Comparison of ENCODE assay signal across 8 cellular contexts in genomic region chr5:69042500-69042899, GRCh38. TPM values are rescaled to one million over a fixed set of nuclear protein-coding genes. Genes with fewer than 3 reads are reported as not detected.
A peak's percentile ranks its signal among the peaks of the same experiment; 100 is the strongest.
DNase-seq lines count a peak whose midpoint lies in the region; ATAC-seq and TF ChIP-seq lines count a peak whose summit lies in the region.

No MANE protein-coding gene starts in this region.

- no peaks in the 10 kb centered on the region for H3K27me3 ChIP-seq in DOHH2 (ENCODE audit: control insufficient read depth, low read length)
- no peaks in the 10 kb centered on the region for H3K27me3 ChIP-seq in Panc1 (ENCODE audit: control insufficient read depth, insufficient read depth, low read length)

- H3K9me2 ChIP-seq in DOHH2 (replicated peaks; ENCODE audit: control insufficient read depth, low read length): no peaks in the 10 kb centered on the region

- H3K36me3 Mint-ChIP-seq in naive B cell: no peaks in the 10 kb centered on the region
- H3K36me3 Mint-ChIP-seq in HFFc6 (ENCODE audit: low read depth): no peaks in the 10 kb centered on the region

- H3K79me2 ChIP-seq in DOHH2 (ENCODE audit: control insufficient read depth, low read length): no peaks in the 10 kb centered on the region

- H3K9me3 ChIP-seq in DOHH2 (ENCODE audit: control insufficient read depth, insufficient read depth, low read length): no peaks in the 10 kb centered on the region
- H3K9me3 ChIP-seq in Panc1 (ENCODE audit: control insufficient read depth, insufficient read depth, low read depth, low read length): no peaks in the 10 kb centered on the region

- no peaks in the 10 kb centered on the region for H3K36me3 ChIP-seq in DOHH2 (ENCODE audit: control insufficient read depth, low read length)
- H3K36me3 ChIP-seq in Panc1 (ENCODE audit: control insufficient read depth, insufficient read depth, low read length): no peaks in the 10 kb centered on the region

- in situ Hi-C loops in Panc1 (cut with HindIII; ENCODE audit: low pct_unique_long_range_greater_than_20kb, low sequenced_read_pairs): no loop called here

- H3K4me2 ChIP-seq in DOHH2 (ENCODE audit: low read length): peak overlapping the region; percentile 78; the same call in 1 of the 2 replicates

- H4K20me1 ChIP-seq in DOHH2 (ENCODE audit: control insufficient read depth, insufficient read depth, low read depth, low read length): no peaks in the 10 kb centered on the region

- peak overlapping the region in 3 of 8 donors; percentile 55 to 85 (median 80) for H3K4me3 Mint-ChIP-seq in naive B cell
- H3K4me3 Mint-ChIP-seq in HFFc6: no peak overlapping the region; the same call in 1 of the 2 replicates

- H3K27ac Mint-ChIP-seq in naive B cell: peak overlapping the region in 3 of 6 donors; percentile 29 to 87 (median 84)
- no peak overlapping the region for H3K27ac Mint-ChIP-seq in HFFc6

- peak overlapping the region; percentile 71; the same call in 1 of the 2 replicates for H3K4me3 ChIP-seq in DOHH2 (ENCODE audit: low read length)
- no peak overlapping the region for H3K4me3 ChIP-seq in Panc1 (ENCODE audit: low read depth in 2 of 2, low read length in 2 of 2)

- peaks cover 0 to 5% (median 4%) of the 10 kb centered on the region in 3 donors for H3K4me1 Mint-ChIP-seq in naive B cell
- H3K4me1 Mint-ChIP-seq in HFFc6 (ENCODE audit: low read depth): peaks cover 17% of the 10 kb centered on the region

- no peak for TF ChIP-seq CTCF in DOHH2 (IDR thresholded peaks at IDR 0.05; ENCODE audit: low read depth, low read length, poor library complexity, severe bottlenecking)
- TF ChIP-seq CTCF in Panc1 (IDR thresholded peaks at IDR 0.05): no peak
- no peak for TF ChIP-seq CTCF in HFFc6 (IDR thresholded peaks at IDR 0.05)

- H3F3A ChIP-seq in DOHH2 (ENCODE audit: control insufficient read depth, insufficient read depth): no peaks in the 10 kb centered on the region

- H3K9me3 Mint-ChIP-seq in naive B cell: no peaks in the 10 kb centered on the region
- no peaks in the 10 kb centered on the region for H3K9me3 Mint-ChIP-seq in HFFc6

- DNase-seq in Panc1 (ENCODE audit: low read depth, low spot score) (no peak), naive B cell (no peak), HFFc6 (no peak), AG08396 (ENCODE audit: low spot score) (no peak), NCI-H2081 treated with DMSO at 0.1 percent for 48 hours (lab: John Stamatoyannopoulos, UW) (no peak), HuH-7.5 (ENCODE audit: low spot score) (no peak)

- peak; percentile 27 for ATAC-seq in GM21723 (IDR thresholded peaks at IDR 0.05; ENCODE audit: unreplicated experiment)
- peak; percentile 55; the same call in 1 of the 2 replicates for ATAC-seq in Panc1
- peak; percentile 15 to 18 for ATAC-seq in naive B cell (ENCODE audit: low read depth in 2 of 2)

- intact Hi-C loops in Panc1 (cut with micrococcal nuclease; ENCODE audit: unreplicated experiment): loop anchor here (10.0 kb wide), 1 partner anchor 52 kb away; the partner anchor contains the start of gene SLC30A5

- peaks cover 9% of the 10 kb centered on the region for H3K4me1 ChIP-seq in DOHH2 (ENCODE audit: control insufficient read depth, low read length)
- peaks cover 4% of the 10 kb centered on the region; the same call in 1 of the 2 replicates for H3K4me1 ChIP-seq in Panc1 (ENCODE audit: control insufficient read depth, insufficient read depth, low read length)

- BruUV-seq in Panc1 (replicated peaks; lab: Mats Ljungman, UMichigan): no TSS peak

- no peak overlapping the region for H3K27ac ChIP-seq in DOHH2 (ENCODE audit: low read depth, low read length)
- H3K27ac ChIP-seq in Panc1 (ENCODE audit: low read length): no peak overlapping the region

- POLR2A ChIA-PET in Panc1 (lab: Charles Lee): no interaction called here

- CTCF ChIA-PET in Panc1 (lab: Charles Lee): interaction anchor here (0.7 to 0.9 kb wide), 2 partner anchors 51 to 292 kb away, joined by 3 read pairs; partner anchors contain the start of gene SLC30A5

- H3K27me3 Mint-ChIP-seq in naive B cell: no peaks in the 10 kb centered on the region
- H3K27me3 Mint-ChIP-seq in HFFc6 (ENCODE audit: insufficient read depth): peaks cover 4% of the 10 kb centered on the region; the same call in 1 of the 2 replicates

RNA-seq across cellular contexts. Expression of gene SLC30A5, which starts 51.3 kb away (rescaled TPM):
- total RNA-seq in Panc1 (2021; ENCODE audit: unreplicated experiment): 61.3 TPM
- 73.3 TPM for polyA plus RNA-seq in Panc1 (2012; ENCODE audit: insufficient read length)
- 10 to 100 TPM; 13.6 to 26.1 (median 21.7) TPM for polyA plus RNA-seq in naive B cell (ENCODE audit: low read depth in 6 of 6)
- total RNA-seq in HFFc6 (2021; fragmentation: NEBNext Ultra II Directional; extraction: Animal tissue kit (Norgen Biotek cat#: 25700)): 10 to 100 TPM; 55.9 to 80.7 (median 71.7) TPM
